10 cellular contexts compared by ENCODE assay signal in genomic region chr5:76789991-76790571, GRCh38. TPM values are rescaled to one million over a fixed set of nuclear protein-coding genes. Genes with fewer than 3 reads are reported as not detected.
DNase-seq lines count a peak whose midpoint lies in the region; ATAC-seq and TF ChIP-seq lines count a peak whose summit lies in the region.
"Had no signal": no experiment of that assay in that cellular context is flagged by ENCODE, and none has a peak within 500 bp of the region (broad histone marks: within the 10 kb centered on the region; RNA-seq: fewer than 3 reads in every experiment).

No MANE protein-coding gene starts in this region.

- H3K9me2 ChIP-seq in PC-9 (ENCODE audit: insufficient read depth), result no peaks in the 10 kb centered on the region

- H3K27ac Mint-ChIP-seq in CD4-positive, alpha-beta memory T cell, result peak overlapping the region in 5 of 7 donors; percentile 9 to 80 (median 63)
- H3K27ac Mint-ChIP-seq in endothelial cell (ENCODE audit: unreplicated experiment), result peak overlapping the region; percentile 93

- H4K20me1 ChIP-seq in PC-9 (ENCODE audit: insufficient read depth), result no peaks in the 10 kb centered on the region

- H3K4me1 ChIP-seq in CD4-positive, alpha-beta memory T cell (ENCODE audit: insufficient read depth, low read length), result peaks cover 17% of the 10 kb centered on the region
- peaks cover 69% of the 10 kb centered on the region for H3K4me1 ChIP-seq in PC-9 (replicated peaks; ENCODE audit: insufficient read depth)
- peaks cover 15% of the 10 kb centered on the region for H3K4me1 ChIP-seq in neuron (ENCODE audit: insufficient read depth, low read length)

- no peaks in the 10 kb centered on the region for H3K9me3 ChIP-seq in CD4-positive, alpha-beta memory T cell (ENCODE audit: control insufficient read depth in 1 of 2, low read length in 2 of 2)
- no peaks in the 10 kb centered on the region for H3K9me3 ChIP-seq in PC-9 (ENCODE audit: insufficient read depth, low read depth)
- no peaks in the 10 kb centered on the region for H3K9me3 ChIP-seq in neuron (ENCODE audit: low read length)

- H2AFZ ChIP-seq in PC-9 (no peak overlapping the region), neuron (ENCODE audit: low read depth, low read length) (peak overlapping the region; percentile 6)

- H3K4me3 ChIP-seq in CD4-positive, alpha-beta memory T cell (ENCODE audit: low read length in 2 of 2), result no peak overlapping the region
- H3K4me3 ChIP-seq in PC-9, result 0 out of 2 replicates have a peak overlapping the region, but pooled peaks have one; percentile 14
- H3K4me3 ChIP-seq in neuron (ENCODE audit: low read length), result no peak overlapping the region

- no peak overlapping the region for H3K27ac ChIP-seq in CD4-positive, alpha-beta memory T cell (ENCODE audit: low read depth, low read length)
- H3K27ac ChIP-seq in PC-9, result peak overlapping the region; percentile 94
- H3K27ac ChIP-seq: HL-60 had no signal

- no peaks in the 10 kb centered on the region for H3K79me2 ChIP-seq in PC-9 (ENCODE audit: low read depth)

- H3K27me3 Mint-ChIP-seq in CD4-positive, alpha-beta memory T cell, result no peaks in the 10 kb centered on the region
- no peaks in the 10 kb centered on the region for H3K27me3 Mint-ChIP-seq in endothelial cell (ENCODE audit: unreplicated experiment)

- TSS peak; percentile 72 for BruUV-seq in PC-9 (replicated peaks; lab: Mats Ljungman, UMichigan)

- TF ChIP-seq CTCF in PC-9 (conservative IDR thresholded peaks at IDR 0.05), result no peak
- TF ChIP-seq CTCF in endothelial cell (IDR thresholded peaks at IDR 0.05; ENCODE audit: unreplicated experiment), result no peak

- intact Hi-C loops in CD4-positive, alpha-beta memory T cell (cut with micrococcal nuclease), result no loop called here
- intact Hi-C loops in PC-9 (cut with micrococcal nuclease; ENCODE audit: unreplicated experiment), result no loop called here

- H3K4me3 Mint-ChIP-seq in CD4-positive, alpha-beta memory T cell, result no peak overlapping the region
- peak overlapping the region; percentile 28 for H3K4me3 Mint-ChIP-seq in endothelial cell (ENCODE audit: unreplicated experiment)

- CTCF ChIA-PET in CD4-positive, alpha-beta memory T cell (lab: Charles Lee; ENCODE audit: partially characterized antibody), result interaction anchor here (0.6 to 3.2 kb wide), 4 partner anchors 16 to 1973 kb away, joined by 3 to 18 read pairs (median 4); no protein-coding TSS in a partner anchor
- CTCF ChIA-PET in PC-9 (lab: Charles Lee), result interaction anchor here (1.7 kb wide), 1 partner anchor 15 kb away, joined by 5 read pairs; no protein-coding TSS in a partner anchor

- no peaks in the 10 kb centered on the region for H3K36me3 Mint-ChIP-seq in CD4-positive, alpha-beta memory T cell
- no peaks in the 10 kb centered on the region for H3K36me3 Mint-ChIP-seq in endothelial cell (ENCODE audit: low read depth, unreplicated experiment)

- ATAC-seq in HG02973 (IDR thresholded peaks at IDR 0.05; ENCODE audit: unreplicated experiment), result no peak
- no peak for ATAC-seq in HG02840 (IDR thresholded peaks at IDR 0.05; ENCODE audit: low FRiP score, unreplicated experiment)

- H3K4me1 Mint-ChIP-seq in CD4-positive, alpha-beta memory T cell, result peaks cover 14 to 23% (median 19%) of the 10 kb centered on the region in 4 donors
- peaks cover 64% of the 10 kb centered on the region for H3K4me1 Mint-ChIP-seq in endothelial cell (ENCODE audit: unreplicated experiment)

- H3K27me3 ChIP-seq in CD4-positive, alpha-beta memory T cell (ENCODE audit: insufficient read depth, low read length), result no peaks in the 10 kb centered on the region
- H3K27me3 ChIP-seq in PC-9 (ENCODE audit: insufficient read depth, low read depth), result no peaks in the 10 kb centered on the region
- H3K27me3 ChIP-seq in neuron (ENCODE audit: insufficient read depth, low read length), result no peaks in the 10 kb centered on the region

- POLR2A ChIA-PET in CD4-positive, alpha-beta memory T cell (lab: Charles Lee; ENCODE audit: partially characterized antibody), result interaction anchor here (1.5 kb wide), 1 partner anchor 60 kb away, joined by 4 read pairs; the partner anchor contains the start of gene S100Z
- POLR2A ChIA-PET in PC-9 (lab: Charles Lee; ENCODE audit: unreplicated experiment), result interaction anchor here (0.6 kb wide), 1 partner anchor 702 kb away, joined by 4 read pairs; no protein-coding TSS in a partner anchor

- no peaks in the 10 kb centered on the region for H3K36me3 ChIP-seq in CD4-positive, alpha-beta memory T cell (ENCODE audit: insufficient read depth, low read length)
- H3K36me3 ChIP-seq in PC-9 (ENCODE audit: low read depth) (no peaks in the 10 kb centered on the region), neuron (ENCODE audit: insufficient read depth, low read length) (no peaks in the 10 kb centered on the region)

- DNase-seq in CD4-positive, alpha-beta memory T cell, result no peak
- peak in 1 of 2 experiments; percentile 74 for DNase-seq in PC-9
- no peak for DNase-seq in endothelial cell (ENCODE audit: low spot score)
- DNase-seq in NCI-H2081 (lab: John Stamatoyannopoulos, UW), result no peak
- DNase-seq in EL, result no peak
- DNase-seq: activated CD4-positive, CD25-positive, alpha-beta regulatory T cell treated with anti-CD3 and anti-CD28 coated beads, Interleukin-2, amount 50 U/mL, for 72 hours had no signal

- peaks cover 60% of the 10 kb centered on the region for H3F3A ChIP-seq in PC-9 (ENCODE audit: insufficient read depth, low read depth)

- H3K4me2 ChIP-seq in PC-9, result peak overlapping the region; percentile 63

- H3K9me3 Mint-ChIP-seq in CD4-positive, alpha-beta memory T cell, result peaks cover 0 to 1% (median 0%) of the 10 kb centered on the region in 8 donors
- H3K9me3 Mint-ChIP-seq in endothelial cell (ENCODE audit: unreplicated experiment), result no peaks in the 10 kb centered on the region

RNA-seq across cellular contexts. Expression of gene F2RL1, which starts 28.7 kb away (rescaled TPM):
- 1 to 10 TPM; 5.1 to 5.5 TPM for total RNA-seq in CD4-positive, alpha-beta memory T cell
- 1 to 10 TPM; 8.0 to 9.2 TPM for polyA plus RNA-seq in CD4-positive, alpha-beta memory T cell
- total RNA-seq in PC-9 (2021) (34.5 and 34.6 TPM in 2 replicates), endothelial cell (ENCODE audit: unreplicated experiment) (141 TPM)

RNA-seq across cellular contexts. Expression of gene S100Z, which starts 59.7 kb away (rescaled TPM):
- 1 to 10 TPM; 1.4 to 2.3 TPM for total RNA-seq in CD4-positive, alpha-beta memory T cell
- polyA plus RNA-seq in CD4-positive, alpha-beta memory T cell, result 1 to 10 TPM in 1 of 2 donors, under 1 TPM in 1; 0.13 to 1.4 TPM
- total RNA-seq in PC-9 (2021) (not detected in 2 replicates), endothelial cell (ENCODE audit: unreplicated experiment) (0.38 TPM)
